In genomic region chr2:30828586-30828985, GRCh38 we compare ENCODE assay signal across 9 cellular contexts. TPM values are rescaled to one million over a fixed set of nuclear protein-coding genes. Genes with fewer than 3 reads are reported as not detected.
"Had no signal": no experiment of that assay in that cellular context is flagged by ENCODE, and none has a peak within 500 bp of the region (broad histone marks: within the 10 kb centered on the region; RNA-seq: fewer than 3 reads in every experiment).

No MANE protein-coding gene starts in this region.

- DNase-seq: GDM1, GF-D8 had no signal

- FAIRE-seq: G401.6, GM12878, GM12891, GM12892, GM18507, GM19239 had no signal

- ATAC-seq: GM12878 had no signal

- H3K4me3 ChIP-seq: GM12878 had no signal

RNA-seq across cellular contexts. Expression of gene CAPN13, which starts 21.3 kb away (rescaled TPM):
- total RNA-seq: G401 had no signal
